12 cellular contexts compared by ENCODE assay signal in the genomic region with DNA sequence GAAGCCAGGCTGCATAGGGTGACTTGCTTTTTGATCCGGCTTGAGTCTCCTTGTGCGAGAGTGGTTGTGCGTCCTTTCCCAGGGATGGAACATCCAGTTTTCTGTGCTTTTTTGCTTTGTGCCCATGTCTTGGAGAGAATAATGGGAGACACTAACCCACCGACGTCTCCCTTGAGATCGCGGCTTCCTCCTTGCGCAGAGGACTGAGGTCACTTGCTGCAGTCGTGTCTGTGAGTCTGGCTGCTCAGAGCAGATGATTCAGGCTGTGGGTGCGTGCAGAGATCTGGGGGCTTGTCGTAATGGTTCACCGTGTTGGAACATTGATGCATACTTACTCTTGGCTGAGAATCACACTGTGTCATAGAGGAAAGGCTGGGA.
A peak's percentile ranks its signal among the peaks of the same experiment; 100 is the strongest.
DNase-seq lines count a peak whose midpoint lies in the region; ATAC-seq lines count a peak whose summit lies in the region.
"Had no signal": no experiment of that assay in that cellular context is flagged by ENCODE, and none has a peak within 500 bp of the region (broad histone marks: within the 10 kb centered on the region; RNA-seq: fewer than 3 reads in every experiment).

No MANE protein-coding gene starts in this region.

- DNase-seq in activated CD8-positive, alpha-beta memory T cell treated with anti-CD3 and anti-CD28 coated beads for 4 hours (ENCODE audit: low read depth in 2 of 2): peak; percentile 5 to 19
- DNase-seq in activated CD8-positive, alpha-beta memory T cell treated with anti-CD3 and anti-CD28 coated beads for 24 hours: no peak
- DNase-seq in activated naive CD4-positive, alpha-beta T cell treated with anti-CD3 and anti-CD28 coated beads for 36 hours: peak; percentile 15
- no peak for DNase-seq in stimulated activated effector memory CD8-positive, alpha-beta T cell treated with anti-CD3 and anti-CD28 coated beads, Interleukin-12 subunit alpha, Interleukin-12 subunit beta, amount 100 ng/mL, for 72 hours (ENCODE audit: low spot score in 2 of 2)
- DNase-seq in DMS53 treated with DMSO at 0.1 percent for 48 hours (lab: John Stamatoyannopoulos, UW; ENCODE audit: unreplicated experiment) (no peak), NCI-H1417 treated with DMSO at 0.1 percent for 48 hours (lab: John Stamatoyannopoulos, UW) (no peak)
- DNase-seq: activated effector memory CD4-positive, alpha-beta T cell treated with anti-CD3 and anti-CD28 coated beads, Interleukin-2, amount 50 U/mL, for 16 hours; NCI-H526; testis had no signal

- peak overlapping the region; percentile 30 for H3K4me3 ChIP-seq in iPS-11a (ENCODE audit: low read depth, low read length)

- peaks cover 29% of the 10 kb centered on the region for H3K4me1 Mint-ChIP-seq in activated naive CD4-positive, alpha-beta T cell treated with anti-CD3 and anti-CD28 coated beads for 36 hours (ENCODE audit: low read depth)
- peaks cover 20% of the 10 kb centered on the region for H3K4me1 Mint-ChIP-seq in stimulated activated effector memory CD8-positive, alpha-beta T cell treated with anti-CD3 and anti-CD28 coated beads, Interleukin-12 subunit alpha, Interleukin-12 subunit beta, amount 100 ng/mL, for 72 hours

- intact Hi-C loops in activated naive CD4-positive, alpha-beta T cell treated with anti-CD3 and anti-CD28 coated beads for 36 hours (cut with micrococcal nuclease): loop anchor here (5.0 kb wide), 1 partner anchor 127 kb away; no protein-coding TSS in a partner anchor

- peak; percentile 44 for ATAC-seq in stimulated activated effector memory CD8-positive, alpha-beta T cell treated with anti-CD3 and anti-CD28 coated beads, Interleukin-12 subunit alpha, Interleukin-12 subunit beta, amount 100 ng/mL, for 72 hours
- no peak for ATAC-seq in GM19035 (IDR thresholded peaks at IDR 0.05; ENCODE audit: unreplicated experiment)

- CTCF ChIA-PET in activated naive CD4-positive, alpha-beta T cell treated with anti-CD3 and anti-CD28 coated beads for 36 hours (lab: Charles Lee): no interaction called here

- H3K36me3 Mint-ChIP-seq in activated naive CD4-positive, alpha-beta T cell treated with anti-CD3 and anti-CD28 coated beads for 36 hours (ENCODE audit: low read depth): no peaks in the 10 kb centered on the region
- H3K36me3 Mint-ChIP-seq in stimulated activated effector memory CD8-positive, alpha-beta T cell treated with anti-CD3 and anti-CD28 coated beads, Interleukin-12 subunit alpha, Interleukin-12 subunit beta, amount 100 ng/mL, for 72 hours: no peaks in the 10 kb centered on the region
- H3K36me3 Mint-ChIP-seq: natural killer cell treated with Interleukin-12 subunit alpha and Interleukin-12 subunit beta and Interleukin-15 and Interleukin-18, amount 100 ng/mL, for 72 hours had no signal

- peaks cover 48% of the 10 kb centered on the region for H3K27me3 Mint-ChIP-seq in activated naive CD4-positive, alpha-beta T cell treated with anti-CD3 and anti-CD28 coated beads for 36 hours (ENCODE audit: low read depth)

- no peaks in the 10 kb centered on the region for H3K9me3 Mint-ChIP-seq in activated naive CD4-positive, alpha-beta T cell treated with anti-CD3 and anti-CD28 coated beads for 36 hours
- no peaks in the 10 kb centered on the region for H3K9me3 Mint-ChIP-seq in stimulated activated effector memory CD8-positive, alpha-beta T cell treated with anti-CD3 and anti-CD28 coated beads, Interleukin-12 subunit alpha, Interleukin-12 subunit beta, amount 100 ng/mL, for 72 hours
- H3K9me3 Mint-ChIP-seq: natural killer cell treated with Interleukin-12 subunit alpha and Interleukin-12 subunit beta and Interleukin-15 and Interleukin-18, amount 100 ng/mL, for 72 hours had no signal

- H3K4me3 Mint-ChIP-seq in activated naive CD4-positive, alpha-beta T cell treated with anti-CD3 and anti-CD28 coated beads for 36 hours: peak overlapping the region; percentile 56
- peak overlapping the region; percentile 29 for H3K4me3 Mint-ChIP-seq in stimulated activated effector memory CD8-positive, alpha-beta T cell treated with anti-CD3 and anti-CD28 coated beads, Interleukin-12 subunit alpha, Interleukin-12 subunit beta, amount 100 ng/mL, for 72 hours
- H3K4me3 Mint-ChIP-seq: natural killer cell treated with Interleukin-12 subunit alpha and Interleukin-12 subunit beta and Interleukin-15 and Interleukin-18, amount 100 ng/mL, for 72 hours had no signal

- no peak overlapping the region for H3K27ac Mint-ChIP-seq in activated naive CD4-positive, alpha-beta T cell treated with anti-CD3 and anti-CD28 coated beads for 36 hours
- H3K27ac Mint-ChIP-seq in stimulated activated effector memory CD8-positive, alpha-beta T cell treated with anti-CD3 and anti-CD28 coated beads, Interleukin-12 subunit alpha, Interleukin-12 subunit beta, amount 100 ng/mL, for 72 hours: no peak overlapping the region
- H3K27ac Mint-ChIP-seq: natural killer cell treated with Interleukin-12 subunit alpha and Interleukin-12 subunit beta and Interleukin-15 and Interleukin-18, amount 100 ng/mL, for 72 hours had no signal

Comparison
In these comparisons a context has a peak if more than half of its experiments do, and no peak if none do; other contexts are left out.
1. DNase-seq: peak in activated CD8-positive, alpha-beta memory T cell treated with anti-CD3 and anti-CD28 coated beads for 4 hours (2 of 2) and activated naive CD4-positive, alpha-beta T cell treated with anti-CD3 and anti-CD28 coated beads for 36 hours (single experiment); none in activated CD8-positive, alpha-beta memory T cell treated with anti-CD3 and anti-CD28 coated beads for 24 hours (single experiment), stimulated activated effector memory CD8-positive, alpha-beta T cell treated with anti-CD3 and anti-CD28 coated beads, Interleukin-12 subunit alpha, Interleukin-12 subunit beta, amount 100 ng/mL, for 72 hours (0 of 2), DMS53 treated with DMSO at 0.1 percent for 48 hours (single experiment) and NCI-H1417 treated with DMSO at 0.1 percent for 48 hours (single experiment).